Comparison of ENCODE assay signal across 11 cellular contexts in genomic region chr14:101817511-101818001, GRCh38. TPM values are rescaled to one million over a fixed set of nuclear protein-coding genes. Genes with fewer than 3 reads are reported as not detected.
DNase-seq lines count a peak whose midpoint lies in the region; ATAC-seq and TF ChIP-seq lines count a peak whose summit lies in the region.
"Had no signal": no experiment of that assay in that cellular context is flagged by ENCODE, and none has a peak within 500 bp of the region (broad histone marks: within the 10 kb centered on the region; RNA-seq: fewer than 3 reads in every experiment).

No MANE protein-coding gene starts in this region.

- H3K36me3 ChIP-seq in BLaER1 treated with 17β-estradiol and CSF1 and Interleukin-3, amounts not matched to agents 10 nM and 100 nM: peaks cover 22 to 83% (median 62%) of the 10 kb centered on the region in 11 experiments; a peak in 21 of 22 replicates
- H3K36me3 ChIP-seq in Peyer's patch: no peaks in the 10 kb centered on the region

- peak; percentile 15 to 32 for ATAC-seq in naive thymus-derived CD8-positive, alpha-beta T cell
- ATAC-seq in GM19023 (IDR thresholded peaks at IDR 0.05; ENCODE audit: unreplicated experiment): no peak
- no peak for ATAC-seq in HG02588 (IDR thresholded peaks at IDR 0.05; ENCODE audit: unreplicated experiment)

- H3K4me2 ChIP-seq in BLaER1 treated with 17β-estradiol and CSF1 and Interleukin-3, amounts not matched to agents 10 nM and 100 nM: peak overlapping the region; percentile 38 to 73 (median 58); a peak in 20 of 22 replicates

- peaks cover 77 to 91% (median 88%) of the 10 kb centered on the region in 10 experiments for H3K4me1 ChIP-seq in BLaER1 treated with 17β-estradiol and CSF1 and Interleukin-3, amounts not matched to agents 10 nM and 100 nM
- H3K4me1 ChIP-seq in Peyer's patch: peaks cover 0 to 16% (median 6%) of the 10 kb centered on the region in 4 donors

- H3K4me1 Mint-ChIP-seq in activated naive CD4-positive, alpha-beta T cell treated with anti-CD3 and anti-CD28 coated beads for 36 hours (ENCODE audit: low read depth): peaks cover 89% of the 10 kb centered on the region
- peaks cover 40 to 92% (median 89%) of the 10 kb centered on the region in 4 donors for H3K4me1 Mint-ChIP-seq in naive thymus-derived CD8-positive, alpha-beta T cell

- POLR2A ChIA-PET in naive thymus-derived CD8-positive, alpha-beta T cell (lab: Charles Lee): interaction anchor here (0.7 to 5.2 kb wide), 8 partner anchors 7 to 110 kb away, joined by 3 to 147 read pairs (median 4); no protein-coding TSS in a partner anchor

- no peaks in the 10 kb centered on the region for H3K9me3 Mint-ChIP-seq in activated naive CD4-positive, alpha-beta T cell treated with anti-CD3 and anti-CD28 coated beads for 36 hours
- H3K9me3 Mint-ChIP-seq in naive thymus-derived CD8-positive, alpha-beta T cell: no peaks in the 10 kb centered on the region

- TF ChIP-seq POLR2A in Peyer's patch (IDR thresholded peaks at IDR 0.05): no peak

- peaks cover 30 to 66% (median 46%) of the 10 kb centered on the region in 11 experiments; a peak in 17 of 22 replicates for H4K20me1 ChIP-seq in BLaER1 treated with 17β-estradiol and CSF1 and Interleukin-3, amounts not matched to agents 10 nM and 100 nM

- H3K4me3 Mint-ChIP-seq in activated naive CD4-positive, alpha-beta T cell treated with anti-CD3 and anti-CD28 coated beads for 36 hours: peak overlapping the region; percentile 70
- peak overlapping the region; percentile 72 to 93 (median 84) for H3K4me3 Mint-ChIP-seq in naive thymus-derived CD8-positive, alpha-beta T cell

- intact Hi-C loops in activated naive CD4-positive, alpha-beta T cell treated with anti-CD3 and anti-CD28 coated beads for 36 hours (cut with micrococcal nuclease): loop anchor here (10.0 kb wide), 1 partner anchor 987 kb away; no protein-coding TSS in a partner anchor

- no peaks in the 10 kb centered on the region for H3K27me3 Mint-ChIP-seq in activated naive CD4-positive, alpha-beta T cell treated with anti-CD3 and anti-CD28 coated beads for 36 hours (ENCODE audit: low read depth)
- H3K27me3 Mint-ChIP-seq in naive thymus-derived CD8-positive, alpha-beta T cell: no peaks in the 10 kb centered on the region

- H3K4me3 ChIP-seq in BLaER1 treated with 17β-estradiol and CSF1 and Interleukin-3, amounts not matched to agents 10 nM and 100 nM: no peak overlapping the region
- H3K4me3 ChIP-seq in Peyer's patch: no peak overlapping the region

- peak overlapping the region; percentile 92 for H3K27ac Mint-ChIP-seq in activated naive CD4-positive, alpha-beta T cell treated with anti-CD3 and anti-CD28 coated beads for 36 hours
- peak overlapping the region; percentile 97 to 100 (median 100) for H3K27ac Mint-ChIP-seq in naive thymus-derived CD8-positive, alpha-beta T cell

- no peak for DNase-seq in Peyer's patch
- DNase-seq in activated naive CD4-positive, alpha-beta T cell treated with anti-CD3 and anti-CD28 coated beads for 36 hours: peak; percentile 57
- DNase-seq in naive thymus-derived CD8-positive, alpha-beta T cell: peak in 5 of 10 donors; percentile 37 to 55 (median 44)
- DNase-seq in ecto neural progenitor cell (ENCODE audit: low spot score): no peak
- DNase-seq in NCI-H524 treated with DMSO at 0.1 percent for 48 hours (lab: John Stamatoyannopoulos, UW): no peak
- DNase-seq: BE2C, GOT3, KG1 had no signal

- no peak overlapping the region for H3K9ac ChIP-seq in BLaER1 treated with 17β-estradiol and CSF1 and Interleukin-3, amounts not matched to agents 10 nM and 100 nM

- TF ChIP-seq CTCF in Peyer's patch (IDR thresholded peaks at IDR 0.05): no peak

- no peaks in the 10 kb centered on the region for H3K27me3 ChIP-seq in BLaER1 treated with 17β-estradiol and CSF1 and Interleukin-3, amounts not matched to agents 10 nM and 100 nM
- H3K27me3 ChIP-seq in Peyer's patch: no peaks in the 10 kb centered on the region
- H3K27me3 ChIP-seq: BE2C had no signal

- peak overlapping the region in 3 of 11 experiments; percentile 21 to 29 (median 25); a peak in 3 of 22 replicates for H3K27ac ChIP-seq in BLaER1 treated with 17β-estradiol and CSF1 and Interleukin-3, amounts not matched to agents 10 nM and 100 nM
- H3K27ac ChIP-seq in Peyer's patch: peak overlapping the region; percentile 66 to 94 (median 83)

- CTCF ChIA-PET in activated naive CD4-positive, alpha-beta T cell treated with anti-CD3 and anti-CD28 coated beads for 36 hours (lab: Charles Lee): interaction anchor here (1.0 to 1.1 kb wide), 3 partner anchors 36 to 62 kb away, joined by 3 to 5 read pairs (median 3); no protein-coding TSS in a partner anchor

- no peaks in the 10 kb centered on the region for H3K9me3 ChIP-seq in BLaER1 treated with 17β-estradiol and CSF1 and Interleukin-3, amounts not matched to agents 10 nM and 100 nM (replicated peaks in 1 of 11)
- H3K9me3 ChIP-seq in Peyer's patch: no peaks in the 10 kb centered on the region
- H3K9me3 ChIP-seq: BE2C had no signal

- H3K36me3 Mint-ChIP-seq in activated naive CD4-positive, alpha-beta T cell treated with anti-CD3 and anti-CD28 coated beads for 36 hours (ENCODE audit: low read depth): peaks cover 39% of the 10 kb centered on the region
- H3K36me3 Mint-ChIP-seq in naive thymus-derived CD8-positive, alpha-beta T cell: peaks cover 0 to 32% (median 16%) of the 10 kb centered on the region in 3 donors

RNA-seq across cellular contexts. Expression of gene PPP2R5C, which starts 56.0 kb away (rescaled TPM):
- 100 to 1,000 TPM in 1 of 4 donors, 10 to 100 TPM in 3; 87.6 to 137 (median 91.9) TPM for total RNA-seq in Peyer's patch
- 100 to 1,000 TPM; 280 to 294 TPM for total RNA-seq in activated naive CD4-positive, alpha-beta T cell treated with anti-CD3 and anti-CD28 coated beads for 36 hours
- total RNA-seq in naive thymus-derived CD8-positive, alpha-beta T cell: 100 to 1,000 TPM; 411 to 418 TPM
- 100 to 1,000 TPM; 143 to 237 (median 172) TPM for polyA plus RNA-seq in naive thymus-derived CD8-positive, alpha-beta T cell

Comparison
In these comparisons a context has a peak if more than half of its experiments do, and no peak if none do; other contexts are left out.
1. ATAC-seq: peak in naive thymus-derived CD8-positive, alpha-beta T cell (2 of 2); none in GM19023 (single experiment) and HG02588 (single experiment).